Comparison of ENCODE assay signal across 10 cellular contexts in the genomic region with DNA sequence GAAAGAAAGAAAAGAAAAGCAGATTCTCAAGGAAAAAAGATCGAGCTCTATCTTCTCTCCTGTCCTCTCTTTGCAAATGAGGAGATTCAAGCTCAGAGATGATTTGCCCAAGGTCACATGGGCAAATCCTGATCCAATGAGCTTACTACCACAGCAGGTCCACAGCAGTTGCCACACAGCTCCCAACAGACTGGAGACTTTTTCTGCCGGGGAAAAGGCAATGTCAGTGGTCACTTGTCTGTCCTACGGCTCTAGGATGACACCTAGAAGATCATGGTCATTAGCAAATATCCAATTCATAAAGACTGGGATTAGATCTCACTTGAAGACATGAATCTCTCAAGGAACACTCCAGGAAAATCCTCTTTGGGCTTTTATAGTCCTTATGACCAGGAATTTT. TPM values are rescaled to one million over a fixed set of nuclear protein-coding genes. Genes with fewer than 3 reads are reported as not detected.
A peak's percentile ranks its signal among the peaks of the same experiment; 100 is the strongest.
DNase-seq lines count a peak whose midpoint lies in the region; ATAC-seq, FAIRE-seq and TF ChIP-seq lines count a peak whose summit lies in the region.
"Had no signal": no experiment of that assay in that cellular context is flagged by ENCODE, and none has a peak within 500 bp of the region (broad histone marks: within the 10 kb centered on the region; RNA-seq: fewer than 3 reads in every experiment).

No MANE protein-coding gene starts in this region.

- peak overlapping the region; percentile 72 to 90 (median 83) for H3K4me3 Mint-ChIP-seq in CD4-positive, CD25-positive, alpha-beta regulatory T cell

- peaks cover 2 to 3% of the 10 kb centered on the region in 2 experiments for H3K9me3 ChIP-seq in CD4-positive, CD25-positive, alpha-beta regulatory T cell (ENCODE audit: control insufficient read depth in 2 of 2, low read length in 2 of 2)
- H3K9me3 ChIP-seq in MM.1S (replicated peaks; ENCODE audit: insufficient read depth, low read length) (no peaks in the 10 kb centered on the region), duodenal mucosa (ENCODE audit: control insufficient read depth in 1 of 2, low read length in 2 of 2) (no peaks in the 10 kb centered on the region), neuron (ENCODE audit: low read length) (no peaks in the 10 kb centered on the region)

- peak overlapping the region; percentile 72; the same call in 1 of the 2 replicates for H3K4me2 ChIP-seq in MM.1S (ENCODE audit: low read depth, low read length)

- peaks cover 5% of the 10 kb centered on the region for H3K27me3 ChIP-seq in CD4-positive, CD25-positive, alpha-beta regulatory T cell (ENCODE audit: control insufficient read depth, insufficient read depth, low read length)
- H3K27me3 ChIP-seq in MM.1S (replicated peaks; ENCODE audit: insufficient read depth, low read length) (no peaks in the 10 kb centered on the region), duodenal mucosa (ENCODE audit: control insufficient read depth in 1 of 2, insufficient read depth in 2 of 2, low read length in 2 of 2) (no peaks in the 10 kb centered on the region), neuron (ENCODE audit: insufficient read depth, low read length) (no peaks in the 10 kb centered on the region)

- no peaks in the 10 kb centered on the region for H3K9me2 ChIP-seq in MM.1S (replicated peaks; ENCODE audit: insufficient read depth, low read length)

- no peak for TF ChIP-seq CTCF in MM.1S (IDR thresholded peaks at IDR 0.05; ENCODE audit: low read length)

- ATAC-seq in CD4-positive, CD25-positive, alpha-beta regulatory T cell (ENCODE audit: low read depth in 2 of 2), result no peak
- ATAC-seq in GM18909 (IDR thresholded peaks at IDR 0.05; ENCODE audit: poor library complexity, unreplicated experiment), result no peak

- no peaks in the 10 kb centered on the region for H3F3A ChIP-seq in MM.1S (ENCODE audit: insufficient read depth, low read length)

- no peaks in the 10 kb centered on the region for H4K20me1 ChIP-seq in MM.1S (ENCODE audit: insufficient read depth, low read length)

- H3K27me3 Mint-ChIP-seq in CD4-positive, CD25-positive, alpha-beta regulatory T cell, result peaks cover 26% of the 10 kb centered on the region

- H2AFZ ChIP-seq in MM.1S (ENCODE audit: low read length) (no peak overlapping the region), neuron (ENCODE audit: low read depth, low read length) (peak overlapping the region; percentile 21)

- FAIRE-seq in H54 (lab: Jason Lieb, UNC) (no peak), HTR-8/SVneo (lab: Jason Lieb, UNC) (no peak)

- H3K36me3 ChIP-seq in CD4-positive, CD25-positive, alpha-beta regulatory T cell (ENCODE audit: control insufficient read depth, insufficient read depth, low read length), result no peaks in the 10 kb centered on the region
- H3K36me3 ChIP-seq in MM.1S (replicated peaks; ENCODE audit: insufficient read depth, low read length) (no peaks in the 10 kb centered on the region), duodenal mucosa (ENCODE audit: control insufficient read depth in 1 of 2, insufficient read depth in 2 of 2, low read length in 2 of 2) (no peaks in the 10 kb centered on the region), neuron (ENCODE audit: insufficient read depth, low read length) (no peaks in the 10 kb centered on the region)

- peak overlapping the region; percentile 62 for H3K27ac ChIP-seq in CD4-positive, CD25-positive, alpha-beta regulatory T cell (ENCODE audit: insufficient read depth, low read length, poor library complexity, severe bottlenecking)
- H3K27ac ChIP-seq in MM.1S (ENCODE audit: low read length) (no peak overlapping the region), duodenal mucosa (ENCODE audit: low read depth, low read length) (no peak overlapping the region)
- H3K27ac ChIP-seq: SK-N-MC had no signal

- H3K79me2 ChIP-seq in MM.1S (ENCODE audit: low read length), result no peaks in the 10 kb centered on the region

- peaks cover 0 to 5% (median 2%) of the 10 kb centered on the region in 7 donors for H3K9me3 Mint-ChIP-seq in CD4-positive, CD25-positive, alpha-beta regulatory T cell
- H3K9me3 Mint-ChIP-seq: stimulated activated naive B cell treated with anti-CD40 and anti-IgM and Interleukin-4, amounts not matched to agents 10 μg/mL and 1 μg/mL and 100 μg/mL, for 72 hours had no signal

- peaks cover 19% of the 10 kb centered on the region for H3K4me1 ChIP-seq in CD4-positive, CD25-positive, alpha-beta regulatory T cell (ENCODE audit: control insufficient read depth, insufficient read depth, low read length, poor library complexity, severe bottlenecking)
- H3K4me1 ChIP-seq in MM.1S (ENCODE audit: low read length) (0 out of 2 replicates have a peak, but pooled peaks cover 2% of the 10 kb centered on the region), duodenal mucosa (ENCODE audit: control insufficient read depth in 1 of 2, insufficient read depth in 2 of 2, low read length in 2 of 2) (peaks cover 5 to 6% of the 10 kb centered on the region in 2 donors), neuron (ENCODE audit: insufficient read depth, low read length) (peaks cover 6% of the 10 kb centered on the region)

- H3K27ac Mint-ChIP-seq in CD4-positive, CD25-positive, alpha-beta regulatory T cell, result peak overlapping the region; percentile 69 to 94 (median 76)
- H3K27ac Mint-ChIP-seq: stimulated activated naive B cell treated with anti-CD40 and anti-IgM and Interleukin-4, amounts not matched to agents 10 μg/mL and 1 μg/mL and 100 μg/mL, for 72 hours had no signal

- no peak for TF ChIP-seq POLR2A in H54 (IDR thresholded peaks at IDR 0.05; ENCODE audit: low read depth, low read length)

- peak overlapping the region; percentile 83 for H3K4me3 ChIP-seq in CD4-positive, CD25-positive, alpha-beta regulatory T cell (ENCODE audit: low read depth, low read length)
- H3K4me3 ChIP-seq in MM.1S (ENCODE audit: low read length), result no peak overlapping the region
- peak overlapping the region; percentile 64 to 66 for H3K4me3 ChIP-seq in duodenal mucosa (ENCODE audit: low read depth in 1 of 2, low read length in 2 of 2)
- no peak overlapping the region for H3K4me3 ChIP-seq in neuron (ENCODE audit: low read length)

- DNase-seq in CD4-positive, CD25-positive, alpha-beta regulatory T cell, result no peak
- DNase-seq in MM.1S (no peak), H54 (ENCODE audit: insufficient read length, low spot score) (no peak), DMS153 treated with DMSO at 0.1 percent for 48 hours (lab: John Stamatoyannopoulos, UW; ENCODE audit: unreplicated experiment) (no peak), HTR-8/SVneo (ENCODE audit: insufficient read length, low spot score) (no peak)
- DNase-seq: stimulated activated naive B cell treated with anti-CD40 and anti-IgM and Interleukin-4, amounts not matched to agents 10 μg/mL and 1 μg/mL and 100 μg/mL, for 72 hours had no signal

- no peaks in the 10 kb centered on the region for H3K36me3 Mint-ChIP-seq in CD4-positive, CD25-positive, alpha-beta regulatory T cell
- H3K36me3 Mint-ChIP-seq: stimulated activated naive B cell treated with anti-CD40 and anti-IgM and Interleukin-4, amounts not matched to agents 10 μg/mL and 1 μg/mL and 100 μg/mL, for 72 hours had no signal

- no peak overlapping the region for H3K9ac ChIP-seq in MM.1S (ENCODE audit: low read length)
- H3K9ac ChIP-seq in duodenal mucosa (ENCODE audit: low read depth in 1 of 2, low read length in 2 of 2), result peak overlapping the region in 1 of 2 donors; percentile 31

- H3K4me1 Mint-ChIP-seq in CD4-positive, CD25-positive, alpha-beta regulatory T cell, result peaks cover 7 to 25% (median 8%) of the 10 kb centered on the region in 4 donors

RNA-seq across cellular contexts. Expression of a gene that starts 58.8 kb away (rescaled TPM):
- 7.8 TPM for total RNA-seq in CD4-positive, CD25-positive, alpha-beta regulatory T cell
- 1 to 10 TPM in 2 of 4 donors, under 1 TPM in 2; 0.88 to 1.5 (median 0.96) TPM for polyA plus RNA-seq in CD4-positive, CD25-positive, alpha-beta regulatory T cell

Comparison
In these comparisons a context has a peak if more than half of its experiments do, and no peak if none do; other contexts are left out.
1. H3K4me3 ChIP-seq: peak in CD4-positive, CD25-positive, alpha-beta regulatory T cell (single experiment) and duodenal mucosa (2 of 2); none in MM.1S (single experiment) and neuron (single experiment).